1 cellular context compared by ENCODE assay signal in genomic region chr21:43279578-43279894, GRCh38.
TF ChIP-seq lines count a peak whose summit lies in the region.

No MANE protein-coding gene starts in this region.

TF ChIP-seq in H1, 55 proteins besides CTCF, POLR2A, EP300 and RAD21 (continued from another document):
- TF ChIP-seq CHD7 (IDR thresholded peaks at IDR 0.05; ENCODE audit: insufficient replicate concordance, low read length), result no peak
- TF ChIP-seq POLR2AphosphoS5 (IDR thresholded peaks at IDR 0.05; ENCODE audit: low read depth, low read length), result no peak
- TF ChIP-seq EGR1 (IDR thresholded peaks at IDR 0.05; ENCODE audit: borderline replicate concordance, low read depth, low read length), result no peak
- no peak for TF ChIP-seq RXRA (IDR thresholded peaks at IDR 0.05; ENCODE audit: insufficient read depth, low read depth, low read length)
- no peak for TF ChIP-seq HDAC2 (IDR thresholded peaks at IDR 0.05; ENCODE audit: borderline replicate concordance in 1 of 2, low read depth in 2 of 2, low read length in 2 of 2)
- no peak for TF ChIP-seq SP2 (IDR thresholded peaks at IDR 0.05; ENCODE audit: low read length)
- TF ChIP-seq SIRT6 (IDR thresholded peaks at IDR 0.05; ENCODE audit: low read length), result no peak
- no peak for TF ChIP-seq TBP (IDR thresholded peaks at IDR 0.05; ENCODE audit: low read depth, low read length)
- TF ChIP-seq GABPA (IDR thresholded peaks at IDR 0.05; ENCODE audit: borderline replicate concordance, insufficient read depth, low read length), result no peak
